ENCODE assay signal across 24 cellular contexts in genomic region chr4:153873741-153874140, GRCh38.
A peak's percentile ranks its signal among the peaks of the same experiment; 100 is the strongest.
DNase-seq lines count a peak whose midpoint lies in the region; ATAC-seq and TF ChIP-seq lines count a peak whose summit lies in the region.
"Had no signal": no experiment of that assay in that cellular context is flagged by ENCODE, and none has a peak within 500 bp of the region (broad histone marks: within the 10 kb centered on the region; RNA-seq: fewer than 3 reads in every experiment).

No MANE protein-coding gene starts in this region.

- no peak overlapping the region for H3K4me3 ChIP-seq in WERI-Rb-1 (ENCODE audit: low read depth, low read length)
- H3K4me3 ChIP-seq in neural progenitor cell, result no peak overlapping the region
- H3K4me3 ChIP-seq: A549; BLaER1 treated with 17β-estradiol and CSF1 and Interleukin-3, amounts not matched to agents 10 nM and 100 nM; GM12878 had no signal

- H3F3A ChIP-seq in neural progenitor cell (ENCODE audit: low read depth), result peaks cover 19% of the 10 kb centered on the region

- no peak overlapping the region for H3K9ac ChIP-seq in neural progenitor cell
- H3K9ac ChIP-seq: BLaER1 treated with 17β-estradiol and CSF1 and Interleukin-3, amounts not matched to agents 10 nM and 100 nM had no signal

- H3K9me3 ChIP-seq in WERI-Rb-1 (ENCODE audit: severe bottlenecking), result peaks cover 4% of the 10 kb centered on the region
- H3K9me3 ChIP-seq in neural progenitor cell (ENCODE audit: low read depth), result no peaks in the 10 kb centered on the region
- H3K9me3 ChIP-seq: A549, Caco-2 had no signal

- peak; percentile 26 for DNase-seq in NCI-H82 (lab: John Stamatoyannopoulos, UW)
- no peak for DNase-seq in NCI-H82 treated with DMSO at 0.1 percent for 48 hours (lab: John Stamatoyannopoulos, UW; ENCODE audit: unreplicated experiment)
- DNase-seq in WERI-Rb-1, result no peak
- peak; percentile 18 for DNase-seq in neural progenitor cell (ENCODE audit: low spot score)
- DNase-seq in Kasumi-1 (lab: John Stamatoyannopoulos, UW), result no peak
- DNase-seq: AML-193; Caco-2; Calu3; CD4-positive, alpha-beta T cell; CD8-positive, alpha-beta T cell; DMS 273 treated with DMSO at 0.1 percent for 48 hours; DMS153; DMS53; DMS79; DND-41; EL; GDM1 had no signal

- peak overlapping the region; percentile 14 for H3K4me2 ChIP-seq in neural progenitor cell
- H3K4me2 ChIP-seq: A549; BLaER1 treated with 17β-estradiol and CSF1 and Interleukin-3, amounts not matched to agents 10 nM and 100 nM had no signal

- H3K4me1 ChIP-seq in neural progenitor cell, result peaks cover 13% of the 10 kb centered on the region
- H3K4me1 ChIP-seq: A549, Caco-2 had no signal

- no peak overlapping the region for H2AFZ ChIP-seq in neural progenitor cell (replicated peaks)

- H4K20me1 ChIP-seq in neural progenitor cell (ENCODE audit: low read depth), result no peaks in the 10 kb centered on the region
- H4K20me1 ChIP-seq: BLaER1 treated with 17β-estradiol and CSF1 and Interleukin-3, amounts not matched to agents 10 nM and 100 nM had no signal

- peaks cover 3% of the 10 kb centered on the region for H3K27me3 Mint-ChIP-seq in neural progenitor cell (ENCODE audit: insufficient read depth, low read depth)

- H3K36me3 ChIP-seq in WERI-Rb-1 (no peaks in the 10 kb centered on the region), neural progenitor cell (no peaks in the 10 kb centered on the region)
- H3K36me3 ChIP-seq: BLaER1 treated with 17β-estradiol and CSF1 and Interleukin-3, amounts not matched to agents 10 nM and 100 nM had no signal

- peaks cover 42% of the 10 kb centered on the region for H3K9me3 Mint-ChIP-seq in neural progenitor cell

- H3K27me3 ChIP-seq in WERI-Rb-1 (ENCODE audit: insufficient read depth, low read depth, severe bottlenecking) (no peaks in the 10 kb centered on the region), neural progenitor cell (no peaks in the 10 kb centered on the region)
- H3K27me3 ChIP-seq: BLaER1 treated with 17β-estradiol and CSF1 and Interleukin-3, amounts not matched to agents 10 nM and 100 nM had no signal

- H3K79me2 ChIP-seq in neural progenitor cell (ENCODE audit: low read depth), result no peaks in the 10 kb centered on the region

- ATAC-seq in GM18858 (IDR thresholded peaks at IDR 0.05; ENCODE audit: unreplicated experiment), result no peak
- ATAC-seq: A549; CD8-positive, alpha-beta T cell; GM12878 had no signal

- no peak for TF ChIP-seq CTCF in WERI-Rb-1 (IDR thresholded peaks at IDR 0.05; ENCODE audit: low read depth, low read length)
- no peak for TF ChIP-seq CTCF in neural progenitor cell (IDR thresholded peaks at IDR 0.05)

- peaks cover 3% of the 10 kb centered on the region for H3K4me1 Mint-ChIP-seq in neural progenitor cell
- H3K4me1 Mint-ChIP-seq: B cell had no signal

- peaks cover 30% of the 10 kb centered on the region for H3K36me3 Mint-ChIP-seq in neural progenitor cell
- H3K36me3 Mint-ChIP-seq: CD8-positive, alpha-beta T cell had no signal

- no peak overlapping the region for H3K27ac Mint-ChIP-seq in neural progenitor cell
- H3K27ac Mint-ChIP-seq: B cell; CD4-positive, alpha-beta T cell; CD8-positive, alpha-beta T cell had no signal

- H3K4me3 Mint-ChIP-seq in neural progenitor cell, result no peak overlapping the region
- H3K4me3 Mint-ChIP-seq: B cell; CD4-positive, alpha-beta T cell; CD8-positive, alpha-beta T cell had no signal

- H3K27ac ChIP-seq in WERI-Rb-1, result peak overlapping the region; percentile 5; the same call in 1 of the 2 replicates
- H3K27ac ChIP-seq in neural progenitor cell, result no peak overlapping the region
- H3K27ac ChIP-seq: 22Rv1; A549; BLaER1 treated with 17β-estradiol and CSF1 and Interleukin-3, amounts not matched to agents 10 nM and 100 nM; C4-2B had no signal

Comparison
In these comparisons a context has a peak if more than half of its experiments do, and no peak if none do; other contexts are left out.
1. DNase-seq: peak in NCI-H82 (single experiment) and neural progenitor cell (single experiment); none in NCI-H82 treated with DMSO at 0.1 percent for 48 hours (single experiment), WERI-Rb-1 (single experiment) and Kasumi-1 (0 of 2).